In genomic region chr3:131356006-131356405, GRCh38 we compare ENCODE assay signal across 20 cellular contexts. TPM values are rescaled to one million over a fixed set of nuclear protein-coding genes. Genes with fewer than 3 reads are reported as not detected.
A peak's percentile ranks its signal among the peaks of the same experiment; 100 is the strongest.
DNase-seq lines count a peak whose midpoint lies in the region; TF ChIP-seq lines count a peak whose summit lies in the region.
"Had no signal": no experiment of that assay in that cellular context is flagged by ENCODE, and none has a peak within 500 bp of the region (broad histone marks: within the 10 kb centered on the region; RNA-seq: fewer than 3 reads in every experiment).

No MANE protein-coding gene starts in this region.

- no peaks in the 10 kb centered on the region for H3K79me2 ChIP-seq in trophoblast cell (ENCODE audit: control insufficient read depth, insufficient read depth, low read length, poor library complexity)

- WGBS in trophoblast cell (ENCODE audit: extremely low coverage, insufficient coverage, insufficient read length): no CpG with 5 or more reads among the region's 5 CpGs

- no peaks in the 10 kb centered on the region for H3K79me1 ChIP-seq in trophoblast cell (ENCODE audit: low read length)

- H2AK5ac ChIP-seq in trophoblast cell (ENCODE audit: low read length): no peak overlapping the region

- no peak overlapping the region for H3K23ac ChIP-seq in trophoblast cell (ENCODE audit: low read length)

- H3K27ac ChIP-seq in trophoblast cell (ENCODE audit: low read depth, low read length): no peak overlapping the region
- no peak overlapping the region for H3K27ac ChIP-seq in RWPE1

- H3K27me3 ChIP-seq in trophoblast cell (ENCODE audit: insufficient read depth, low read length): no peaks in the 10 kb centered on the region
- H3K27me3 ChIP-seq: BE2C had no signal

- H3K27me3 Mint-ChIP-seq in HFFc6 (ENCODE audit: insufficient read depth): no peaks in the 10 kb centered on the region; the same call in 1 of the 2 replicates

- H3K4me2 ChIP-seq in trophoblast cell (ENCODE audit: low read length): no peak overlapping the region
- H3K4me2 ChIP-seq: SK-N-SH had no signal

- CTCF ChIA-PET in RWPE1 (lab: Yijun Ruan, JAX): no interaction called here

- H3K18ac ChIP-seq in trophoblast cell (ENCODE audit: low read length): no peak overlapping the region

- peak overlapping the region; percentile 11; the same call in 1 of the 2 replicates for H3K4me3 Mint-ChIP-seq in HFFc6
- H3K4me3 Mint-ChIP-seq: CD8-positive, alpha-beta T cell; H9; T-helper 1 cell treated with Interleukin-12 subunit alpha and Interleukin-12 subunit beta and Interleukin-4 antibody, amounts not matched to agents 30 μg/mL and 1 μg/mL, for 36 hours had no signal

- H3K4me1 Mint-ChIP-seq in HFFc6 (ENCODE audit: low read depth): peaks cover 51% of the 10 kb centered on the region

- no peak overlapping the region for H4K12ac ChIP-seq in trophoblast cell (ENCODE audit: low read depth, low read length)

- POLR2A ChIA-PET in RWPE1 (lab: Yijun Ruan, JAX; ENCODE audit: low non-redundant PET): no interaction called here

- no peak overlapping the region for H3K14ac ChIP-seq in trophoblast cell (ENCODE audit: low read length)

- no peak overlapping the region for H4K91ac ChIP-seq in trophoblast cell (ENCODE audit: low read depth, low read length)

- H3K4ac ChIP-seq in trophoblast cell (ENCODE audit: low read depth, low read length): no peak overlapping the region

- no peak overlapping the region for H4K8ac ChIP-seq in trophoblast cell (ENCODE audit: low read depth, low read length)

- H3K27ac Mint-ChIP-seq in HFFc6: peak overlapping the region; percentile 72
- H3K27ac Mint-ChIP-seq: CD8-positive, alpha-beta T cell; T-helper 1 cell treated with Interleukin-12 subunit alpha and Interleukin-12 subunit beta and Interleukin-4 antibody, amounts not matched to agents 30 μg/mL and 1 μg/mL, for 36 hours had no signal

- H3K36me3 Mint-ChIP-seq in HFFc6 (ENCODE audit: low read depth): no peaks in the 10 kb centered on the region
- H3K36me3 Mint-ChIP-seq: CD8-positive, alpha-beta T cell had no signal

- no peak overlapping the region for H2AFZ ChIP-seq in trophoblast cell (ENCODE audit: insufficient read depth, low read length, poor library complexity)

- no peaks in the 10 kb centered on the region for H3K9me3 Mint-ChIP-seq in HFFc6
- H3K9me3 Mint-ChIP-seq: CD8-positive, alpha-beta T cell; H9; T-helper 1 cell treated with Interleukin-12 subunit alpha and Interleukin-12 subunit beta and Interleukin-4 antibody, amounts not matched to agents 30 μg/mL and 1 μg/mL, for 36 hours had no signal

- H3K9ac ChIP-seq in trophoblast cell (ENCODE audit: low read length): no peak overlapping the region
- H3K9ac ChIP-seq: SK-N-SH had no signal

- H3K4me3 ChIP-seq in epithelial cell of esophagus (ENCODE audit: low read length) (no peak overlapping the region), trophoblast cell (ENCODE audit: low read depth, low read length) (no peak overlapping the region)

- peaks cover 0 to 1% of the 10 kb centered on the region in 2 experiments for H3K4me1 ChIP-seq in trophoblast cell (ENCODE audit: control insufficient read depth in 1 of 2, insufficient read depth in 2 of 2, low read length in 2 of 2)
- H3K4me1 ChIP-seq: BE2C had no signal

- H2BK12ac ChIP-seq in trophoblast cell (ENCODE audit: low read length): no peak overlapping the region

- no peaks in the 10 kb centered on the region for H3K9me3 ChIP-seq in trophoblast cell (ENCODE audit: insufficient read depth, low read depth, low read length)
- H3K9me3 ChIP-seq: BE2C, SK-N-SH had no signal

- TF ChIP-seq CTCF in HFFc6 (IDR thresholded peaks at IDR 0.05) (no peak), epithelial cell of esophagus (IDR thresholded peaks at IDR 0.05; ENCODE audit: insufficient read depth, low read depth, low read length, missing control alignments) (no peak), RWPE1 (conservative IDR thresholded peaks at IDR 0.05; ENCODE audit: low read depth) (no peak)

- no peak overlapping the region for H2BK120ac ChIP-seq in trophoblast cell (ENCODE audit: insufficient read depth, low read length, poor library complexity)

- H2BK5ac ChIP-seq in trophoblast cell (ENCODE audit: low read depth, low read length, poor library complexity): no peak overlapping the region

- H3K36me3 ChIP-seq in trophoblast cell (ENCODE audit: control insufficient read depth in 1 of 2, insufficient read depth in 2 of 2, low read length in 2 of 2): no peaks in the 10 kb centered on the region
- H3K36me3 ChIP-seq: BE2C had no signal

- DNase-seq in Daoy (ENCODE audit: low read depth): peak; percentile 29
- DNase-seq in HFFc6: peak; percentile 78
- DNase-seq in epithelial cell of esophagus (ENCODE audit: low read depth): peak; percentile 37
- DNase-seq in trophoblast cell: peak; percentile 70 to 82
- no peak for DNase-seq in GM03348 (ENCODE audit: low spot score)
- DNase-seq in RWPE1 (ENCODE audit: low spot score): no peak
- DNase-seq in DMS153 (lab: John Stamatoyannopoulos, UW): no peak
- DNase-seq: ACHN; BE2C; CD8-positive, alpha-beta T cell; DMS79 treated with DMSO at 0.1 percent for 48 hours; H9; KBM-7; NCI-H1092; NCI-H1694; NCI-H2227 treated with DMSO at 0.1 percent for 48 hours; NCI-H524; SHP77; SK-N-SH had no signal

RNA-seq across cellular contexts. Expression of gene NUDT16, which starts 25.6 kb away (rescaled TPM):
- total RNA-seq in Daoy (2014; rRNA removed; shearing (Covaris generic)): 10.1 and 13.1 TPM in 2 replicates
- 10 to 100 TPM; 18.3 to 21.3 (median 19.7) TPM for total RNA-seq in HFFc6 (2021; fragmentation: NEBNext Ultra II Directional; extraction: Animal tissue kit (Norgen Biotek cat#: 25700))
- 5.8 and 6.6 TPM in 2 replicates for polyA plus RNA-seq in trophoblast cell (2013)

Comparison
In these comparisons a context has a peak if more than half of its experiments do, and no peak if none do; other contexts are left out.
1. DNase-seq: peak in Daoy (single experiment), HFFc6 (single experiment), epithelial cell of esophagus (single experiment) and trophoblast cell (2 of 2); none in GM03348 (single experiment), RWPE1 (single experiment) and DMS153 (single experiment).